In genomic region chr2:57959380-57959779, GRCh38 we compare ENCODE assay signal across 22 cellular contexts.
"Had no signal": no experiment of that assay in that cellular context is flagged by ENCODE, and none has a peak within 500 bp of the region (broad histone marks: within the 10 kb centered on the region; RNA-seq: fewer than 3 reads in every experiment).

No MANE protein-coding gene starts in this region.

- H3K9me3 ChIP-seq: esophagus squamous epithelium, gastrocnemius medialis, spleen, testis, vagina had no signal

- FAIRE-seq: bronchial epithelial cell had no signal

- DNase-seq: activated CD4-positive, alpha-beta memory T cell treated with anti-CD3 and anti-CD28 coated beads for 36 hours; activated CD4-positive, alpha-beta T cell treated with anti-CD3 and anti-CD28 coated beads for 48 hours; activated naive CD4-positive, alpha-beta T cell treated with Interleukin-2 at 50 U/mL for 16 hours; activated T-cell treated with anti-CD3 and anti-CD28 coated beads, Interleukin-2, amount 50 U/mL, for 48 hours; amygdala; cerebellar nuclear complex; esophagus squamous epithelium; gastrocnemius medialis; head of caudate nucleus; nucleus accumbens; posterior cingulate gyrus; spleen; stimulated activated CD4-positive, alpha-beta T cell treated with anti-CD3 and anti-CD28 coated beads, Interleukin-4, amount 100 ng/mL, for 1 hour; stimulated activated naive CD4-positive, alpha-beta T cell; T1000; testis; trophoblast cell had no signal

- H3K4me1 Mint-ChIP-seq: nephron had no signal

- ATAC-seq: gastrocnemius medialis had no signal

- H3K36me3 ChIP-seq: esophagus squamous epithelium, gastrocnemius medialis, spleen, vagina had no signal

- H3K27me3 ChIP-seq: esophagus squamous epithelium, gastrocnemius medialis, spleen, testis, vagina had no signal

- H3K4me3 Mint-ChIP-seq: activated CD4-positive, alpha-beta memory T cell treated with anti-CD3 and anti-CD28 coated beads for 36 hours; memory B cell; nephron had no signal

- H3K36me3 Mint-ChIP-seq: activated CD4-positive, alpha-beta memory T cell treated with anti-CD3 and anti-CD28 coated beads for 36 hours had no signal

- H3K27ac ChIP-seq: coronary artery, esophagus squamous epithelium, gastrocnemius medialis, spleen, testis, vagina had no signal

- H3K4me1 ChIP-seq: esophagus squamous epithelium, gastrocnemius medialis, spleen, testis, vagina had no signal

- H3K27me3 Mint-ChIP-seq: activated CD4-positive, alpha-beta memory T cell treated with anti-CD3 and anti-CD28 coated beads for 36 hours; memory B cell had no signal

- H3K9me3 Mint-ChIP-seq: activated CD4-positive, alpha-beta memory T cell treated with anti-CD3 and anti-CD28 coated beads for 36 hours; nephron had no signal

- H3K4me3 ChIP-seq: coronary artery, esophagus squamous epithelium, gastrocnemius medialis, spleen, testis, vagina had no signal

- H3K27ac Mint-ChIP-seq: activated CD4-positive, alpha-beta memory T cell treated with anti-CD3 and anti-CD28 coated beads for 36 hours; memory B cell; nephron had no signal
